13 cellular contexts compared by ENCODE assay signal in genomic region chr20:12358006-12358654, GRCh38.
DNase-seq lines count a peak whose midpoint lies in the region; ATAC-seq and TF ChIP-seq lines count a peak whose summit lies in the region.
"Had no signal": no experiment of that assay in that cellular context is flagged by ENCODE, and none has a peak within 500 bp of the region (broad histone marks: within the 10 kb centered on the region; RNA-seq: fewer than 3 reads in every experiment).

No MANE protein-coding gene starts in this region.

- H3K27ac ChIP-seq in endodermal cell (ENCODE audit: low read depth, low read length) (no peak overlapping the region), Karpas-422 (ENCODE audit: low read length) (no peak overlapping the region)
- H3K27ac ChIP-seq: A549 had no signal

- H3K9me2 ChIP-seq in Karpas-422 (replicated peaks; ENCODE audit: insufficient read depth, low read length), result no peaks in the 10 kb centered on the region

- intact Hi-C loops in mucosa of descending colon (cut with DNase I, micrococcal nuclease), result no loop called here

- peak; percentile 75 for TF ChIP-seq CTCF in endodermal cell (conservative IDR thresholded peaks at IDR 0.05)
- TF ChIP-seq CTCF in mucosa of descending colon (IDR thresholded peaks at IDR 0.05), result no peak

- DNase-seq in NCI-H2081 (lab: John Stamatoyannopoulos, UW), result peak; percentile 5 to 49
- DNase-seq in NCI-H2081 treated with DMSO at 0.1 percent for 48 hours (lab: John Stamatoyannopoulos, UW), result no peak
- DNase-seq in NCI-H748 (lab: John Stamatoyannopoulos, UW; ENCODE audit: unreplicated experiment), result peak; percentile 83
- peak; percentile 65 for DNase-seq in endodermal cell
- DNase-seq in mucosa of descending colon, result no peak
- no peak for DNase-seq in Karpas-422
- DNase-seq: NCI-H2227 treated with DMSO at 0.1 percent for 48 hours; small intestine; stimulated activated CD8-positive, alpha-beta memory T cell treated with anti-CD3 and anti-CD28 coated beads, Interleukin-4, amount 100 ng/mL, for 48 hours had no signal

- H3K27me3 ChIP-seq in endodermal cell (ENCODE audit: control insufficient read depth, insufficient read depth, low read length, poor library complexity, severe bottlenecking) (no peaks in the 10 kb centered on the region), Karpas-422 (ENCODE audit: low read length) (no peaks in the 10 kb centered on the region)

- H3K4me3 ChIP-seq in endodermal cell (ENCODE audit: low read length) (no peak overlapping the region), mucosa of descending colon (no peak overlapping the region), Karpas-422 (ENCODE audit: low read length) (no peak overlapping the region)
- H3K4me3 ChIP-seq: A549 had no signal

- H3K4me1 ChIP-seq in endodermal cell (ENCODE audit: control insufficient read depth, insufficient read depth, low read length) (no peaks in the 10 kb centered on the region), mucosa of descending colon (ENCODE audit: low read depth) (no peaks in the 10 kb centered on the region), Karpas-422 (ENCODE audit: low read length) (no peaks in the 10 kb centered on the region)
- H3K4me1 ChIP-seq: A549 had no signal

- H4K20me1 ChIP-seq in Karpas-422 (ENCODE audit: insufficient read depth, low read depth, low read length), result no peaks in the 10 kb centered on the region

- H3K4me2 ChIP-seq in Karpas-422 (ENCODE audit: low read depth, low read length, poor library complexity, severe bottlenecking), result no peak overlapping the region
- H3K4me2 ChIP-seq: A549 had no signal

- no peak overlapping the region for H3K9ac ChIP-seq in endodermal cell (ENCODE audit: extremely low read depth, low read length, poor library complexity, severe bottlenecking)
- no peak overlapping the region for H3K9ac ChIP-seq in Karpas-422 (ENCODE audit: low read length)

- no peaks in the 10 kb centered on the region for H3K79me2 ChIP-seq in Karpas-422 (ENCODE audit: low read length)

- H3K4me3 Mint-ChIP-seq in endodermal cell, result no peak overlapping the region
- H3K4me3 Mint-ChIP-seq: T-helper 1 cell treated with Interleukin-12 subunit alpha and Interleukin-12 subunit beta and Interleukin-4 antibody, amounts not matched to agents 30 μg/mL and 1 μg/mL, for 36 hours had no signal

- WGBS in endodermal cell (ENCODE audit: insufficient coverage in 1 of 2, insufficient read length in 1 of 2), 2 experiments, result 80 to 84% methylated on average over 4 of the region's 4 CpGs

- H3K27me3 Mint-ChIP-seq in endodermal cell (ENCODE audit: insufficient read depth), result no peaks in the 10 kb centered on the region

- no peak overlapping the region for H3K27ac Mint-ChIP-seq in endodermal cell
- H3K27ac Mint-ChIP-seq: T-helper 1 cell treated with Interleukin-12 subunit alpha and Interleukin-12 subunit beta and Interleukin-4 antibody, amounts not matched to agents 30 μg/mL and 1 μg/mL, for 36 hours had no signal

- H3K36me3 ChIP-seq in endodermal cell (ENCODE audit: control insufficient read depth, insufficient read depth, low read length), result no peaks in the 10 kb centered on the region
- H3K36me3 ChIP-seq in mucosa of descending colon (ENCODE audit: low read depth), result no peaks in the 10 kb centered on the region
- H3K36me3 ChIP-seq in Karpas-422 (ENCODE audit: insufficient read depth, low read length), result no peaks in the 10 kb centered on the region

- H3K36me3 Mint-ChIP-seq in endodermal cell (ENCODE audit: low read depth), result no peaks in the 10 kb centered on the region

- no peak overlapping the region for H2AFZ ChIP-seq in Karpas-422 (ENCODE audit: low read length)

- peaks cover 2% of the 10 kb centered on the region for H3K9me3 Mint-ChIP-seq in endodermal cell

- ATAC-seq in mucosa of descending colon (peak; percentile 67), HG02973 (IDR thresholded peaks at IDR 0.05; ENCODE audit: unreplicated experiment) (no peak), GM19395 (IDR thresholded peaks at IDR 0.05; ENCODE audit: unreplicated experiment) (no peak)

- H3K9me3 ChIP-seq in endodermal cell (ENCODE audit: control insufficient read depth, low read length) (no peaks in the 10 kb centered on the region), mucosa of descending colon (no peaks in the 10 kb centered on the region), Karpas-422 (ENCODE audit: low read length) (peaks cover 17% of the 10 kb centered on the region)

- no peaks in the 10 kb centered on the region for H3K4me1 Mint-ChIP-seq in endodermal cell

Comparison
In these comparisons a context has a peak if more than half of its experiments do, and no peak if none do; other contexts are left out.
1. DNase-seq: peak in NCI-H2081 (2 of 2), NCI-H748 (single experiment) and endodermal cell (single experiment); none in NCI-H2081 treated with DMSO at 0.1 percent for 48 hours (single experiment), mucosa of descending colon (0 of 3) and Karpas-422 (single experiment).